Comparison of ENCODE assay signal across 1 cellular context in genomic region chr4:10320130-10320529, GRCh38.
TF ChIP-seq lines count a peak whose summit lies in the region.

No MANE protein-coding gene starts in this region.

TF ChIP-seq in HepG2, 621 proteins besides CTCF, POLR2A, EP300 and RAD21 (continued from another document and continues in another):
- no peak for TF ChIP-seq ZNF510 (CRISPR knock-in tag; IDR thresholded peaks at IDR 0.05; ENCODE audit: low read depth)
- 0 out of 2 replicates have a peak, but pooled peaks have one; percentile 38 for TF ChIP-seq GATAD2A (CRISPR knock-in tag; IDR thresholded peaks at IDR 0.05)
- 0 out of 2 replicates have a peak, but pooled peaks have one; percentile 21 for TF ChIP-seq HDAC1 (CRISPR knock-in tag; IDR thresholded peaks at IDR 0.05)
- TF ChIP-seq XRCC5 (optimal IDR thresholded peaks at IDR 0.05; ENCODE audit: low read length): peak; percentile 61
- TF ChIP-seq NR2F6 (IDR thresholded peaks at IDR 0.05): peak; percentile 77
- TF ChIP-seq NR2F6 (CRISPR knock-in tag; IDR thresholded peaks at IDR 0.05): peak; percentile 87
- TF ChIP-seq ZNF768 (CRISPR knock-in tag; IDR thresholded peaks at IDR 0.05): no peak
- peak; percentile 49; the same call in 1 of the 2 replicates for TF ChIP-seq PAXIP1 (CRISPR knock-in tag; conservative IDR thresholded peaks at IDR 0.05)
- peak; percentile 81 for TF ChIP-seq ZNF556 (CRISPR knock-in tag; IDR thresholded peaks at IDR 0.05; ENCODE audit: borderline replicate concordance)
- TF ChIP-seq MIXL1 (CRISPR knock-in tag; IDR thresholded peaks at IDR 0.05): peak; percentile 79; the same call in 1 of the 2 replicates
- TF ChIP-seq ZNF777 (CRISPR knock-in tag; IDR thresholded peaks at IDR 0.05): no peak
- TF ChIP-seq, protein P1, sequence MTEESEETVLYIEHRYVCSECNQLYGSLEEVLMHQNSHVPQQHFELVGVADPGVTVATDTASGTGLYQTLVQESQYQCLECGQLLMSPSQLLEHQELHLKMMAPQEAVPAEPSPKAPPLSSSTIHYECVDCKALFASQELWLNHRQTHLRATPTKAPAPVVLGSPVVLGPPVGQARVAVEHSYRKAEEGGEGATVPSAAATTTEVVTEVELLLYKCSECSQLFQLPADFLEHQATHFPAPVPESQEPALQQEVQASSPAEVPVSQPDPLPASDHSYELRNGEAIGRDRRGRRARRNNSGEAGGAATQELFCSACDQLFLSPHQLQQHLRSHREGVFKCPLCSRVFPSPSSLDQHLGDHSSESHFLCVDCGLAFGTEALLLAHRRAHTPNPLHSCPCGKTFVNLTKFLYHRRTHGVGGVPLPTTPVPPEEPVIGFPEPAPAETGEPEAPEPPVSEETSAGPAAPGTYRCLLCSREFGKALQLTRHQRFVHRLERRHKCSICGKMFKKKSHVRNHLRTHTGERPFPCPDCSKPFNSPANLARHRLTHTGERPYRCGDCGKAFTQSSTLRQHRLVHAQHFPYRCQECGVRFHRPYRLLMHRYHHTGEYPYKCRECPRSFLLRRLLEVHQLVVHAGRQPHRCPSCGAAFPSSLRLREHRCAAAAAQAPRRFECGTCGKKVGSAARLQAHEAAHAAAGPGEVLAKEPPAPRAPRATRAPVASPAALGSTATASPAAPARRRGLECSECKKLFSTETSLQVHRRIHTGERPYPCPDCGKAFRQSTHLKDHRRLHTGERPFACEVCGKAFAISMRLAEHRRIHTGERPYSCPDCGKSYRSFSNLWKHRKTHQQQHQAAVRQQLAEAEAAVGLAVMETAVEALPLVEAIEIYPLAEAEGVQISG (CRISPR knock-in tag; IDR thresholded peaks at IDR 0.05): 0 out of 2 replicates have a peak, but pooled peaks have one; percentile 15
- peak; percentile 32; the same call in 1 of the 2 replicates for TF ChIP-seq ZNF782 (CRISPR knock-in tag; IDR thresholded peaks at IDR 0.05; ENCODE audit: borderline replicate concordance)
- 0 out of 2 replicates have a peak, but pooled peaks have one; percentile 56 for TF ChIP-seq ZNF124 (CRISPR knock-in tag; IDR thresholded peaks at IDR 0.05)
- peak; percentile 80; the same call in 1 of the 2 replicates for TF ChIP-seq ZNF331 (CRISPR knock-in tag; IDR thresholded peaks at IDR 0.05)
- TF ChIP-seq ZNF292 (CRISPR knock-in tag; IDR thresholded peaks at IDR 0.05; ENCODE audit: borderline replicate concordance, low read depth): peak; percentile 46; the same call in 1 of the 2 replicates
- no peak for TF ChIP-seq NPAS2 (CRISPR knock-in tag; IDR thresholded peaks at IDR 0.05; ENCODE audit: borderline replicate concordance)
- TF ChIP-seq THAP11 (CRISPR knock-in tag; IDR thresholded peaks at IDR 0.05): 0 out of 2 replicates have a peak, but pooled peaks have one; percentile 15
- TF ChIP-seq SOX13 (IDR thresholded peaks at IDR 0.05): no peak
- peak in 1 of 2 experiments; percentile 82; a peak in 2 of 4 replicates for TF ChIP-seq SOX13 (CRISPR knock-in tag; conservative IDR thresholded peaks at IDR 0.05 in 1 of 2, IDR thresholded peaks at IDR 0.05 in 1 of 2)
- 0 out of 2 replicates have a peak, but pooled peaks have one; percentile 38 for TF ChIP-seq ZNF772 (CRISPR knock-in tag; IDR thresholded peaks at IDR 0.05)
- peak; percentile 70 for TF ChIP-seq ZNF644 (CRISPR knock-in tag; IDR thresholded peaks at IDR 0.05; ENCODE audit: low read depth)
- peak; percentile 37; the same call in 1 of the 2 replicates for TF ChIP-seq BCL6 (CRISPR knock-in tag; IDR thresholded peaks at IDR 0.05)
- peak; percentile 48; the same call in 1 of the 2 replicates for TF ChIP-seq CCDC6 (CRISPR knock-in tag; IDR thresholded peaks at IDR 0.05)
- 0 out of 2 replicates have a peak, but pooled peaks have one; percentile 5 for TF ChIP-seq FOXA3 (CRISPR knock-in tag; IDR thresholded peaks at IDR 0.05)
- peak; percentile 58; the same call in 1 of the 2 replicates for TF ChIP-seq ARID5B (CRISPR knock-in tag; IDR thresholded peaks at IDR 0.05)
- no peak for TF ChIP-seq ETV5 (CRISPR knock-in tag; IDR thresholded peaks at IDR 0.05; ENCODE audit: borderline replicate concordance)
- TF ChIP-seq MAX (IDR thresholded peaks at IDR 0.05): peak; percentile 44; the same call in 1 of the 2 replicates
- TF ChIP-seq KAT2B (IDR thresholded peaks at IDR 0.05; ENCODE audit: borderline replicate concordance, low read depth, low read length): no peak
- TF ChIP-seq TEAD3 (CRISPR knock-in tag; optimal IDR thresholded peaks at IDR 0.05; ENCODE audit: borderline replicate concordance): peak; percentile 61
- TF ChIP-seq MLX (CRISPR knock-in tag; IDR thresholded peaks at IDR 0.05): no peak
- no peak for TF ChIP-seq KDM2A (CRISPR knock-in tag; IDR thresholded peaks at IDR 0.05; ENCODE audit: borderline replicate concordance, low read depth)
- TF ChIP-seq MYC (CRISPR knock-in tag; IDR thresholded peaks at IDR 0.05; ENCODE audit: borderline replicate concordance): no peak
- peak; percentile 29; the same call in 1 of the 2 replicates for TF ChIP-seq HDAC2 (CRISPR knock-in tag; IDR thresholded peaks at IDR 0.05)
- no peak for TF ChIP-seq CC2D1A (CRISPR knock-in tag; IDR thresholded peaks at IDR 0.05)
- 0 out of 2 replicates have a peak, but pooled peaks have one; percentile 30 for TF ChIP-seq ELF3 (CRISPR knock-in tag; IDR thresholded peaks at IDR 0.05)
- TF ChIP-seq RARA (CRISPR knock-in tag; IDR thresholded peaks at IDR 0.05): peak; percentile 35; the same call in 1 of the 2 replicates
- TF ChIP-seq MYPOP (CRISPR knock-in tag; IDR thresholded peaks at IDR 0.05): 0 out of 2 replicates have a peak, but pooled peaks have one; percentile 27
- no peak for TF ChIP-seq ATF7 (IDR thresholded peaks at IDR 0.05)
- peak; percentile 58; the same call in 1 of the 2 replicates for TF ChIP-seq ATF7 (CRISPR knock-in tag; IDR thresholded peaks at IDR 0.05)
- peak; percentile 93 for TF ChIP-seq NR2C2 (CRISPR knock-in tag; IDR thresholded peaks at IDR 0.05; ENCODE audit: borderline replicate concordance)
- TF ChIP-seq ARNTL (CRISPR knock-in tag; IDR thresholded peaks at IDR 0.05): no peak
- TF ChIP-seq, protein P2, sequence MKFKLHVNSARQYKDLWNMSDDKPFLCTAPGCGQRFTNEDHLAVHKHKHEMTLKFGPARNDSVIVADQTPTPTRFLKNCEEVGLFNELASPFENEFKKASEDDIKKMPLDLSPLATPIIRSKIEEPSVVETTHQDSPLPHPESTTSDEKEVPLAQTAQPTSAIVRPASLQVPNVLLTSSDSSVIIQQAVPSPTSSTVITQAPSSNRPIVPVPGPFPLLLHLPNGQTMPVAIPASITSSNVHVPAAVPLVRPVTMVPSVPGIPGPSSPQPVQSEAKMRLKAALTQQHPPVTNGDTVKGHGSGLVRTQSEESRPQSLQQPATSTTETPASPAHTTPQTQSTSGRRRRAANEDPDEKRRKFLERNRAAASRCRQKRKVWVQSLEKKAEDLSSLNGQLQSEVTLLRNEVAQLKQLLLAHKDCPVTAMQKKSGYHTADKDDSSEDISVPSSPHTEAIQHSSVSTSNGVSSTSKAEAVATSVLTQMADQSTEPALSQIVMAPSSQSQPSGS (CRISPR knock-in tag; IDR thresholded peaks at IDR 0.05): peak; percentile 36; the same call in 1 of the 2 replicates
- peak; percentile 21; the same call in 1 of the 2 replicates for TF ChIP-seq CEBPG (CRISPR knock-in tag; IDR thresholded peaks at IDR 0.05)
- peak; percentile 66 for TF ChIP-seq HNF4A (CRISPR knock-in tag; IDR thresholded peaks at IDR 0.05)
- TF ChIP-seq FOSL2 (CRISPR knock-in tag; IDR thresholded peaks at IDR 0.05): 0 out of 2 replicates have a peak, but pooled peaks have one; percentile 11
- TF ChIP-seq ZNF619 (CRISPR knock-in tag; IDR thresholded peaks at IDR 0.05): no peak
- peak; percentile 76 for TF ChIP-seq ZNF614 (CRISPR knock-in tag; IDR thresholded peaks at IDR 0.05; ENCODE audit: borderline replicate concordance)
- no peak for TF ChIP-seq DPF2 (CRISPR knock-in tag; IDR thresholded peaks at IDR 0.05; ENCODE audit: borderline replicate concordance, low read depth)
- no peak for TF ChIP-seq ZNF720 (CRISPR knock-in tag; IDR thresholded peaks at IDR 0.05)
- TF ChIP-seq, protein P3, sequence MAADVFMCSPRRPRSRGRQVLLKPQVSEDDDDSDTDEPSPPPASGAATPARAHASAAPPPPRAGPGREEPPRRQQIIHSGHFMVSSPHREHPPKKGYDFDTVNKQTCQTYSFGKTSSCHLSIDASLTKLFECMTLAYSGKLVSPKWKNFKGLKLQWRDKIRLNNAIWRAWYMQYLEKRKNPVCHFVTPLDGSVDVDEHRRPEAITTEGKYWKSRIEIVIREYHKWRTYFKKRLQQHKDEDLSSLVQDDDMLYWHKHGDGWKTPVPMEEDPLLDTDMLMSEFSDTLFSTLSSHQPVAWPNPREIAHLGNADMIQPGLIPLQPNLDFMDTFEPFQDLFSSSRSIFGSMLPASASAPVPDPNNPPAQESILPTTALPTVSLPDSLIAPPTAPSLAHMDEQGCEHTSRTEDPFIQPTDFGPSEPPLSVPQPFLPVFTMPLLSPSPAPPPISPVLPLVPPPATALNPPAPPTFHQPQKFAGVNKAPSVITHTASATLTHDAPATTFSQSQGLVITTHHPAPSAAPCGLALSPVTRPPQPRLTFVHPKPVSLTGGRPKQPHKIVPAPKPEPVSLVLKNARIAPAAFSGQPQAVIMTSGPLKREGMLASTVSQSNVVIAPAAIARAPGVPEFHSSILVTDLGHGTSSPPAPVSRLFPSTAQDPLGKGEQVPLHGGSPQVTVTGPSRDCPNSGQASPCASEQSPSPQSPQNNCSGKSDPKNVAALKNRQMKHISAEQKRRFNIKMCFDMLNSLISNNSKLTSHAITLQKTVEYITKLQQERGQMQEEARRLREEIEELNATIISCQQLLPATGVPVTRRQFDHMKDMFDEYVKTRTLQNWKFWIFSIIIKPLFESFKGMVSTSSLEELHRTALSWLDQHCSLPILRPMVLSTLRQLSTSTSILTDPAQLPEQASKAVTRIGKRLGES (CRISPR knock-in tag; IDR thresholded peaks at IDR 0.05; ENCODE audit: borderline replicate concordance): no peak
